Comparison of ENCODE assay signal across 1 cellular context in the genomic region with DNA sequence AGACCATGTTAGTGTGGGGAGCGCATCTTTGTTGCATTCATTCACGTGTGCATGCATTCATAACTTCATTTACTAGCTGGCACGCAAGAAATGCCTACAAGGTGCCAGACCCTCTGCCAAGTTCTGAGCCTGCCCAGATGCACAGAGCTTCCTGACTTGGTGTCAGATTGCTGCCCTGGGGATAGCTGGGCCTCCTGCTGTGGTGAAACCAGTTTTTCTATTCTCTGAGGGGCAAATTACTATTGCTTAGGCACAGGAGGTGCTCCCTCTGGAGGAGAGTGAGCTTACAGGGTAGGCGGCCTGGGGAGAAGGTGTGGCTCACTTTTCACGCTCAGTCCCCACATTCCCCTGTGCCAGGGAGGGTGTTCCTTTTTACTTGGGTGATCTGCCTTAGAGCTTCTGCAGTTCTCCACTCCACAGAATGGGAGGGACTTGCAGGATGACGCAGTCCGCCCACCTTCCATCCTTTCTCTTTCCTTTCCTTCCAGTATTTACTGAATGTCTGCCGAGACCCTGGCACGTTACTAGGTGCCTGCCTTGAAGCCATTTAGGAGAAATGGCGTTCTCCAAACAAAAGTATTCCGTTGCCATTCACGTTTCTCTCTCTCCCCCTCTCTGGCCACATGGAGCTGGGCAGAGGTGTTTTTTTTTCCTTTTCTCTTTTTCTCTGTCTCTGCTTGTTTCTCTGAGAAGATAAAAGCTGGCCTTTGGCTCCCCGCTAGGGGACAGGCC.
TF ChIP-seq lines count a peak whose summit lies in the region.

No MANE protein-coding gene starts in this region.

TF ChIP-seq in IMR-90, 13 proteins besides CTCF, POLR2A, EP300 and RAD21 (continued from another document):
- TF ChIP-seq, protein P1, sequence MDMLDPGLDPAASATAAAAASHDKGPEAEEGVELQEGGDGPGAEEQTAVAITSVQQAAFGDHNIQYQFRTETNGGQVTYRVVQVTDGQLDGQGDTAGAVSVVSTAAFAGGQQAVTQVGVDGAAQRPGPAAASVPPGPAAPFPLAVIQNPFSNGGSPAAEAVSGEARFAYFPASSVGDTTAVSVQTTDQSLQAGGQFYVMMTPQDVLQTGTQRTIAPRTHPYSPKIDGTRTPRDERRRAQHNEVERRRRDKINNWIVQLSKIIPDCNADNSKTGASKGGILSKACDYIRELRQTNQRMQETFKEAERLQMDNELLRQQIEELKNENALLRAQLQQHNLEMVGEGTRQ (IDR thresholded peaks at IDR 0.05; ENCODE audit: low read depth, low read length), result no peak
- TF ChIP-seq MAFK (IDR thresholded peaks at IDR 0.05; ENCODE audit: low read depth, low read length) (no peak), RFX5 (IDR thresholded peaks at IDR 0.05; ENCODE audit: low read depth, low read length) (no peak), MXI1 (IDR thresholded peaks at IDR 0.05; ENCODE audit: borderline replicate concordance, low read depth, low read length) (no peak)
